ENCODE assay signal across 24 cellular contexts in genomic region chr5:38347040-38347763, GRCh38.
DNase-seq lines count a peak whose midpoint lies in the region; ATAC-seq and TF ChIP-seq lines count a peak whose summit lies in the region.
"Had no signal": no experiment of that assay in that cellular context is flagged by ENCODE, and none has a peak within 500 bp of the region (broad histone marks: within the 10 kb centered on the region; RNA-seq: fewer than 3 reads in every experiment).

No MANE protein-coding gene starts in this region.

- H3K27ac ChIP-seq in mammary epithelial cell (ENCODE audit: insufficient read depth, low read depth, low read length), result peak overlapping the region; percentile 45
- H3K27ac ChIP-seq in mesendoderm (ENCODE audit: low read depth, low read length), result no peak overlapping the region
- no peak overlapping the region for H3K27ac ChIP-seq in naive thymus-derived CD4-positive, alpha-beta T cell (ENCODE audit: low read depth, low read length)
- H3K27ac ChIP-seq: HL-60, SJCRH30, tibial nerve had no signal

- no peak overlapping the region for H2BK5ac ChIP-seq in mesendoderm (ENCODE audit: low read length)

- peaks cover 0 to 10% (median 0%) of the 10 kb centered on the region in 11 donors for H3K9me3 Mint-ChIP-seq in naive thymus-derived CD4-positive, alpha-beta T cell
- H3K9me3 Mint-ChIP-seq in progenitor cell of endocrine pancreas (ENCODE audit: low read depth), result no peaks in the 10 kb centered on the region
- H3K9me3 Mint-ChIP-seq: stimulated activated naive CD8-positive, alpha-beta T cell treated with anti-CD3 and anti-CD28 coated beads, Interleukin-15, amount 100 ng/mL, for 72 hours had no signal

- no peak overlapping the region for H2BK120ac ChIP-seq in mesendoderm (ENCODE audit: low read depth, low read length)

- H3K36me3 ChIP-seq in mammary epithelial cell (ENCODE audit: insufficient read depth, low read length) (no peaks in the 10 kb centered on the region), mesendoderm (ENCODE audit: control insufficient read depth, insufficient read depth, low read length) (no peaks in the 10 kb centered on the region)
- no peaks in the 10 kb centered on the region for H3K36me3 ChIP-seq in naive thymus-derived CD4-positive, alpha-beta T cell (ENCODE audit: control insufficient read depth in 2 of 3, insufficient read depth in 3 of 3, low read length in 3 of 3)
- H3K36me3 ChIP-seq: BE2C, SJCRH30, tibial nerve had no signal

- H3K4me3 ChIP-seq in mammary epithelial cell (replicated peaks in 1 of 3; ENCODE audit: insufficient read depth in 1 of 3, low read depth in 2 of 3, low read length in 3 of 3) (no peak overlapping the region), mesendoderm (ENCODE audit: low read length) (no peak overlapping the region)
- no peak overlapping the region for H3K4me3 ChIP-seq in naive thymus-derived CD4-positive, alpha-beta T cell (ENCODE audit: low read length)
- H3K4me3 ChIP-seq: SJCRH30, smooth muscle cell, tibial nerve had no signal

- no peak overlapping the region for H2BK15ac ChIP-seq in mesendoderm (replicated peaks; ENCODE audit: low read depth)

- H3K23ac ChIP-seq in mesendoderm (ENCODE audit: low read length), result no peak overlapping the region

- H3K18ac ChIP-seq in mesendoderm (ENCODE audit: low read length), result no peak overlapping the region

- H3K4me1 ChIP-seq in mammary epithelial cell (ENCODE audit: insufficient read depth, low read length) (peaks cover 12% of the 10 kb centered on the region), mesendoderm (ENCODE audit: control insufficient read depth, low read depth, low read length) (peaks cover 4% of the 10 kb centered on the region)
- H3K4me1 ChIP-seq in naive thymus-derived CD4-positive, alpha-beta T cell (ENCODE audit: control insufficient read depth in 2 of 2, insufficient read depth in 2 of 2, low read length in 2 of 2), result peaks cover 0 to 3% of the 10 kb centered on the region in 2 donors
- H3K4me1 ChIP-seq: SJCRH30 had no signal

- H3K56ac ChIP-seq in mesendoderm (ENCODE audit: low read length), result no peak overlapping the region

- no peaks in the 10 kb centered on the region for H3K9me3 ChIP-seq in mammary epithelial cell (replicated peaks; ENCODE audit: insufficient read depth, low read length)
- H3K9me3 ChIP-seq in naive thymus-derived CD4-positive, alpha-beta T cell (ENCODE audit: control insufficient read depth in 2 of 3, low read length in 3 of 3), result no peaks in the 10 kb centered on the region
- H3K9me3 ChIP-seq: BE2C, SJCRH30, tibial nerve had no signal

- H3K79me2 ChIP-seq in mammary epithelial cell (ENCODE audit: insufficient read depth, low read length) (no peaks in the 10 kb centered on the region), mesendoderm (ENCODE audit: control insufficient read depth, insufficient read depth, low read length) (no peaks in the 10 kb centered on the region)

- no peak overlapping the region for H2AFZ ChIP-seq in mammary epithelial cell (ENCODE audit: low read depth, low read length)

- ATAC-seq in GM19324 (IDR thresholded peaks at IDR 0.05; ENCODE audit: low FRiP score, unreplicated experiment) (no peak), HG03520 (IDR thresholded peaks at IDR 0.05; ENCODE audit: unreplicated experiment) (no peak)
- no peak for ATAC-seq in naive thymus-derived CD4-positive, alpha-beta T cell
- ATAC-seq: stimulated activated naive CD8-positive, alpha-beta T cell treated with anti-CD3 and anti-CD28 coated beads, Interleukin-15, amount 100 ng/mL, for 72 hours had no signal

- no peaks in the 10 kb centered on the region for H4K20me1 ChIP-seq in mammary epithelial cell (ENCODE audit: insufficient read depth, low read length)

- TF ChIP-seq CTCF in mammary epithelial cell (conservative IDR thresholded peaks at IDR 0.05 in 1 of 2, IDR thresholded peaks at IDR 0.05 in 1 of 2; ENCODE audit: extremely low read depth in 1 of 2, insufficient read depth in 1 of 2, low read depth in 1 of 2, low read length in 2 of 2) (no peak), progenitor cell of endocrine pancreas (IDR thresholded peaks at IDR 0.05; ENCODE audit: unreplicated experiment) (no peak)

- H3K79me1 ChIP-seq in mesendoderm (ENCODE audit: low read length), result no peaks in the 10 kb centered on the region

- POLR2A ChIA-PET in naive thymus-derived CD4-positive, alpha-beta T cell (lab: Charles Lee), result no interaction called here

- no peaks in the 10 kb centered on the region for H3K27me3 ChIP-seq in mammary epithelial cell (ENCODE audit: insufficient read depth, low read length)
- H3K27me3 ChIP-seq in mesendoderm (ENCODE audit: insufficient read depth, low read length, poor library complexity), result no peaks in the 10 kb centered on the region
- H3K27me3 ChIP-seq in naive thymus-derived CD4-positive, alpha-beta T cell (ENCODE audit: control insufficient read depth in 2 of 2, insufficient read depth in 2 of 2, low read length in 2 of 2), result no peaks in the 10 kb centered on the region
- H3K27me3 ChIP-seq: BE2C, SJCRH30, tibial nerve had no signal

- H3K4ac ChIP-seq in mesendoderm (ENCODE audit: low read depth, low read length), result no peak overlapping the region

- H3K27me3 Mint-ChIP-seq in naive thymus-derived CD4-positive, alpha-beta T cell, result peaks cover 0 to 3% (median 0%) of the 10 kb centered on the region in 5 donors
- peaks cover 13% of the 10 kb centered on the region for H3K27me3 Mint-ChIP-seq in progenitor cell of endocrine pancreas
- H3K27me3 Mint-ChIP-seq: stimulated activated naive CD8-positive, alpha-beta T cell treated with anti-CD3 and anti-CD28 coated beads, Interleukin-15, amount 100 ng/mL, for 72 hours had no signal

- H3K4me2 ChIP-seq in mammary epithelial cell (ENCODE audit: insufficient read depth, low read depth, low read length) (no peak overlapping the region), mesendoderm (ENCODE audit: low read length) (no peak overlapping the region)
- H3K4me2 ChIP-seq: smooth muscle cell had no signal

- peaks cover 0 to 31% (median 14%) of the 10 kb centered on the region in 7 donors for H3K4me1 Mint-ChIP-seq in naive thymus-derived CD4-positive, alpha-beta T cell
- no peaks in the 10 kb centered on the region for H3K4me1 Mint-ChIP-seq in progenitor cell of endocrine pancreas (ENCODE audit: low read depth)
- H3K4me1 Mint-ChIP-seq: mesothelial cell of epicardium; stimulated activated naive CD8-positive, alpha-beta T cell treated with anti-CD3 and anti-CD28 coated beads, Interleukin-15, amount 100 ng/mL, for 72 hours had no signal

- no peak overlapping the region for H4K5ac ChIP-seq in mesendoderm (ENCODE audit: low read length)

- DNase-seq in ELR (ENCODE audit: low read depth) (peak; percentile 52), NCI-H226 (peak; percentile 62), mammary epithelial cell (peak; percentile 75), mesendoderm (peak; percentile 55), progenitor cell of endocrine pancreas (ENCODE audit: low spot score, unreplicated experiment) (no peak)
- DNase-seq in naive thymus-derived CD4-positive, alpha-beta T cell, result no peak
- DNase-seq: activated CD4-positive, alpha-beta T cell treated with anti-CD3 and anti-CD28 coated beads, Interleukin-2, amount 50 U/mL, for 48 hours; activated gamma-delta T cell; BE2C; central memory CD4-positive, alpha-beta T cell; COR-L47; MV-4-11; NCI-H1694 treated with DMSO at 0.1 percent for 48 hours; NCI-H774; stimulated activated CD4-positive, alpha-beta T cell treated with anti-CD3 and anti-CD28 coated beads, Interleukin-2, amount 100 ng/mL, for 48 hours; stimulated activated naive CD8-positive, alpha-beta T cell treated with anti-CD3 and anti-CD28 coated beads, Interleukin-15, amount 100 ng/mL, for 72 hours; T-helper 1 cell had no signal

- H4K8ac ChIP-seq in mesendoderm (ENCODE audit: low read depth, low read length), result no peak overlapping the region

- intact Hi-C loops in mammary epithelial cell (cut with micrococcal nuclease), result loop anchor here (2.0 to 5.0 kb wide), 2 partner anchors 18 to 80 kb away; no protein-coding TSS in a partner anchor
- intact Hi-C loops in naive thymus-derived CD4-positive, alpha-beta T cell (cut with micrococcal nuclease), result no loop called here

- no TSS peak for BruUV-seq in mammary epithelial cell (replicated peaks; lab: Mats Ljungman, UMichigan)

- dilution Hi-C loops in mammary epithelial cell (cut with HindIII; ENCODE audit: low sequenced_read_pairs), result no loop called here

- no peak overlapping the region for H3K27ac Mint-ChIP-seq in naive thymus-derived CD4-positive, alpha-beta T cell
- H3K27ac Mint-ChIP-seq in progenitor cell of endocrine pancreas, result no peak overlapping the region
- H3K27ac Mint-ChIP-seq: mesothelial cell of epicardium; stimulated activated naive CD8-positive, alpha-beta T cell treated with anti-CD3 and anti-CD28 coated beads, Interleukin-15, amount 100 ng/mL, for 72 hours had no signal

- no peaks in the 10 kb centered on the region for H3K36me3 Mint-ChIP-seq in naive thymus-derived CD4-positive, alpha-beta T cell
- no peaks in the 10 kb centered on the region for H3K36me3 Mint-ChIP-seq in progenitor cell of endocrine pancreas (ENCODE audit: insufficient read depth)
- H3K36me3 Mint-ChIP-seq: mesothelial cell of epicardium had no signal

- 12% methylated on average over 6 of the region's 6 CpGs for WGBS in mammary epithelial cell (ENCODE audit: low coverage, missing lambda C conversion rate)
- WGBS in mesendoderm (ENCODE audit: extremely low coverage, insufficient coverage, low lambda C conversion rate), result no CpG with 5 or more reads among the region's 6 CpGs

- H2AK5ac ChIP-seq in mesendoderm (ENCODE audit: low read length), result no peak overlapping the region

- H3K4me3 Mint-ChIP-seq in naive thymus-derived CD4-positive, alpha-beta T cell, result no peak overlapping the region
- no peak overlapping the region for H3K4me3 Mint-ChIP-seq in progenitor cell of endocrine pancreas (ENCODE audit: low read depth)
- H3K4me3 Mint-ChIP-seq: mesothelial cell of epicardium; stimulated activated naive CD8-positive, alpha-beta T cell treated with anti-CD3 and anti-CD28 coated beads, Interleukin-15, amount 100 ng/mL, for 72 hours had no signal

- in situ Hi-C loops in mammary epithelial cell (cut with MboI; ENCODE audit: low sequenced_read_pairs in 2 of 2), result no loop called here

- H3K9ac ChIP-seq in mammary epithelial cell (ENCODE audit: insufficient read depth, low read length) (no peak overlapping the region), mesendoderm (ENCODE audit: low read length) (no peak overlapping the region)

- CTCF ChIA-PET in mammary epithelial cell (lab: Charles Lee; ENCODE audit: low non-redundant PET), result no interaction called here
- CTCF ChIA-PET in naive thymus-derived CD4-positive, alpha-beta T cell (lab: Charles Lee), result no interaction called here

Comparison
In these comparisons a context has a peak if more than half of its experiments do, and no peak if none do; other contexts are left out.
1. DNase-seq: peak in ELR (single experiment), NCI-H226 (single experiment), mammary epithelial cell (single experiment) and mesendoderm (single experiment); none in naive thymus-derived CD4-positive, alpha-beta T cell (0 of 9) and progenitor cell of endocrine pancreas (single experiment).